Comparison of ENCODE assay signal across 21 cellular contexts in genomic region chr16:3569851-3570250, GRCh38. TPM values are rescaled to one million over a fixed set of nuclear protein-coding genes. Genes with fewer than 3 reads are reported as not detected.
"Had no signal": no experiment of that assay in that cellular context is flagged by ENCODE, and none has a peak within 500 bp of the region (broad histone marks: within the 10 kb centered on the region; RNA-seq: fewer than 3 reads in every experiment).

No MANE protein-coding gene starts in this region.

- H3K36me3 ChIP-seq: gastrocnemius medialis, prostate gland, right atrium auricular region, sigmoid colon, thoracic aorta had no signal

- H3K4me1 ChIP-seq: gastrocnemius medialis, prostate gland, right atrium auricular region, sigmoid colon, tibial nerve, upper lobe of left lung had no signal

- H3K27ac ChIP-seq: gastrocnemius medialis, prostate gland, right atrium auricular region, sigmoid colon, thoracic aorta, tibial nerve, upper lobe of left lung had no signal

- H3K9me3 ChIP-seq: gastrocnemius medialis, prostate gland had no signal

- H3K4me3 ChIP-seq: gastrocnemius medialis, lung, prostate gland, right atrium auricular region, sigmoid colon, thoracic aorta, tibial nerve, upper lobe of left lung had no signal

- ATAC-seq: gastrocnemius medialis; left lobe of liver; stimulated activated memory B cell treated with anti-CD40 and anti-IgM and Interleukin-4, amounts not matched to agents 10 μg/mL and 1 μg/mL and 100 μg/mL, for 72 hours had no signal

- DNase-seq: cortex of kidney; gastrocnemius medialis; head of caudate nucleus; nephron progenitor cell; nucleus accumbens; sigmoid colon; stimulated activated CD4-positive, alpha-beta T cell treated with anti-CD3 and anti-CD28 coated beads, Interleukin-2, amount 100 ng/mL, for 24 hours; stimulated activated CD4-positive, alpha-beta T cell treated with anti-CD3 and anti-CD28 coated beads, Interleukin-4, amount 100 ng/mL, for 24 hours; upper lobe of left lung had no signal

- H3K4me1 Mint-ChIP-seq: nephron progenitor cell had no signal

- H3K27me3 Mint-ChIP-seq: memory B cell; stimulated activated memory B cell treated with anti-CD40 and anti-IgM and Interleukin-4, amounts not matched to agents 10 μg/mL and 1 μg/mL and 100 μg/mL, for 72 hours; stimulated activated naive CD8-positive, alpha-beta T cell treated with anti-CD3 and anti-CD28 coated beads, Interleukin-15, Interleukin-2, amounts not matched to agents 100 ng/mL and 50 ng/mL, for 24 hours had no signal

- H3K4me3 Mint-ChIP-seq: memory B cell; nephron progenitor cell; stimulated activated memory B cell treated with anti-CD40 and anti-IgM and Interleukin-4, amounts not matched to agents 10 μg/mL and 1 μg/mL and 100 μg/mL, for 72 hours; stimulated activated naive CD8-positive, alpha-beta T cell treated with anti-CD3 and anti-CD28 coated beads, Interleukin-15, Interleukin-2, amounts not matched to agents 100 ng/mL and 50 ng/mL, for 24 hours had no signal

- H3K27me3 ChIP-seq: gastrocnemius medialis, right atrium auricular region, sigmoid colon, tibial nerve, upper lobe of left lung had no signal

- H3K27ac Mint-ChIP-seq: memory B cell; nephron progenitor cell; stimulated activated memory B cell treated with anti-CD40 and anti-IgM and Interleukin-4, amounts not matched to agents 10 μg/mL and 1 μg/mL and 100 μg/mL, for 72 hours had no signal

RNA-seq across cellular contexts. Expression of gene NLRC3, which starts 7.4 kb away (rescaled TPM):
- total RNA-seq: fibroblast of villous mesenchyme, osteocyte had no signal
- polyA plus RNA-seq: keratinocyte had no signal
